1 cellular context compared by ENCODE assay signal in genomic region chr7:11830004-11830403, GRCh38.
TF ChIP-seq lines count a peak whose summit lies in the region.

No MANE protein-coding gene starts in this region.

TF ChIP-seq in HEK293T, 16 proteins besides CTCF, POLR2A, EP300 and RAD21:
- TF ChIP-seq PKNOX1 (IDR thresholded peaks at IDR 0.05) (peak; percentile 87), SP1 (IDR thresholded peaks at IDR 0.05) (no peak)
